ENCODE assay signal across 8 cellular contexts in genomic region chr7:128455556-128456254, GRCh38.
A peak's percentile ranks its signal among the peaks of the same experiment; 100 is the strongest.
DNase-seq lines count a peak whose midpoint lies in the region; ATAC-seq lines count a peak whose summit lies in the region.

Gene HILPDA, plus strand, starts transcription at chr7:128455878. Its CDS starts 1,391 bp downstream, at chr7:128457269.

- no peaks in the 10 kb centered on the region for H3K9me3 ChIP-seq in SK-N-MC (ENCODE audit: low read depth, low read length)

- H3K27ac ChIP-seq in SK-N-MC = peak within 1 kb of the TSS; percentile 87

- peak; percentile 74 for DNase-seq in NCI-H1048 (lab: John Stamatoyannopoulos, UW)
- DNase-seq in SK-N-MC (ENCODE audit: low read depth, low spot score) = peak; percentile 52
- DNase-seq in activated naive CD4-positive, alpha-beta T cell treated with anti-CD3 and anti-CD28 coated beads, Interleukin-2, amount 50 U/mL, for 16 hours = peak; percentile 96
- DNase-seq in globus pallidus (ENCODE audit: low spot score) = peak; percentile 85
- peak in 55 of 56 donors; percentile 34 to 93 (median 83) for DNase-seq in nucleus accumbens (lab: John Stamatoyannopoulos, UW)
- peak; percentile 89 for DNase-seq in superior temporal gyrus (ENCODE audit: extremely low spot score)

- peak within 1 kb of the TSS; percentile 91 for H3K4me3 ChIP-seq in GM08714 (ENCODE audit: low read length)
- H3K4me3 ChIP-seq in SK-N-MC = peak within 1 kb of the TSS; percentile 89

- H3K36me3 ChIP-seq in SK-N-MC (ENCODE audit: insufficient read depth, low read length) = peaks cover 31% of the 10 kb centered on the region

- ATAC-seq in HG02588 (IDR thresholded peaks at IDR 0.05; ENCODE audit: unreplicated experiment) = peak; percentile 88

- peak within 1 kb of the TSS; percentile 92 for H3K9ac ChIP-seq in SK-N-MC (ENCODE audit: insufficient read length)

Comparison
In these comparisons a context has a peak if more than half of its experiments do, and no peak if none do; other contexts are left out.
1. Peak in every context shown above with its lines: DNase-seq, ATAC-seq, H3K4me3 ChIP-seq and H3K27ac ChIP-seq.